27 cellular contexts compared by ENCODE assay signal in genomic region chr19:16998635-16999194, GRCh38.
"Had no signal": no experiment of that assay in that cellular context is flagged by ENCODE, and none has a peak within 500 bp of the region (broad histone marks: within the 10 kb centered on the region; RNA-seq: fewer than 3 reads in every experiment).

No MANE protein-coding gene starts in this region.

- H3K4me1 ChIP-seq: neural progenitor cell, parathyroid adenoma, psoas muscle, right lobe of liver, sigmoid colon, stomach, thyroid gland, tibial nerve, upper lobe of left lung had no signal

- H3K4me1 Mint-ChIP-seq: nephron, neural progenitor cell had no signal

- DNase-seq: natural killer cell; occipital lobe; ovary; posterior cingulate gyrus; psoas muscle; right cardiac atrium; right lobe of liver; sigmoid colon; small intestine; stimulated activated CD4-positive, alpha-beta T cell treated with anti-CD3 and anti-CD28 coated beads, Interleukin-15, amount 100 ng/mL, for 24 hours; stimulated activated CD4-positive, alpha-beta T cell treated with anti-CD3 and anti-CD28 coated beads, Interleukin-2, amount 100 ng/mL, for 24 hours; stimulated activated CD4-positive, alpha-beta T cell treated with anti-CD3 and anti-CD28 coated beads, Interleukin-2, amount 100 ng/mL, for 48 hours; stimulated activated CD4-positive, alpha-beta T cell treated with anti-CD3 and anti-CD28 coated beads, Interleukin-4, amount 100 ng/mL, for 24 hours; stimulated activated naive B cell treated with anti-CD40 and anti-IgM and Interleukin-4, amounts not matched to agents 10 μg/mL and 1 μg/mL and 100 μg/mL, for 72 hours; stimulated activated naive CD4-positive, alpha-beta T cell treated with Interleukin-2 at 50 U/mL for 16 hours; stomach; thyroid gland; trophoblast cell; upper lobe of left lung had no signal

- H3K4me3 ChIP-seq: neural progenitor cell, ovary, psoas muscle, right lobe of liver, sigmoid colon, stomach, thoracic aorta, thyroid gland, tibial nerve, upper lobe of left lung had no signal

- H3K27ac ChIP-seq: neural progenitor cell, ovary, parathyroid adenoma, psoas muscle, right lobe of liver, sigmoid colon, stomach, thoracic aorta, thyroid gland, tibial nerve, upper lobe of left lung had no signal

- H3K9me3 ChIP-seq: ovary, right lobe of liver, thoracic aorta, thyroid gland had no signal

- ATAC-seq: natural killer cell; psoas muscle; right cardiac atrium; right lobe of liver; stimulated activated effector memory CD8-positive, alpha-beta T cell treated with anti-CD3 and anti-CD28 coated beads, Interleukin-12 subunit alpha, Interleukin-12 subunit beta, amount 100 ng/mL, for 72 hours; stimulated activated naive B cell treated with anti-CD40 and anti-IgM and Interleukin-4, amounts not matched to agents 10 μg/mL and 1 μg/mL and 100 μg/mL, for 72 hours had no signal

- H3K4me3 Mint-ChIP-seq: natural killer cell; nephron; neural progenitor cell; stimulated activated effector memory CD8-positive, alpha-beta T cell treated with anti-CD3 and anti-CD28 coated beads, Interleukin-12 subunit alpha, Interleukin-12 subunit beta, amount 100 ng/mL, for 72 hours; stimulated activated naive B cell treated with anti-CD40 and anti-IgM and Interleukin-4, amounts not matched to agents 10 μg/mL and 1 μg/mL and 100 μg/mL, for 72 hours; stimulated activated naive CD8-positive, alpha-beta T cell treated with anti-CD3 and anti-CD28 coated beads, Interleukin-15, Interleukin-2, amounts not matched to agents 100 ng/mL and 50 ng/mL, for 24 hours had no signal

- H3K9me3 Mint-ChIP-seq: natural killer cell; stimulated activated effector memory CD8-positive, alpha-beta T cell treated with anti-CD3 and anti-CD28 coated beads, Interleukin-12 subunit alpha, Interleukin-12 subunit beta, amount 100 ng/mL, for 72 hours had no signal

- H3K36me3 Mint-ChIP-seq: natural killer cell had no signal

- H3K27me3 ChIP-seq: neural progenitor cell, ovary, right lobe of liver, sigmoid colon, thyroid gland, tibial nerve, upper lobe of left lung had no signal

- H3K27me3 Mint-ChIP-seq: progenitor cell of endocrine pancreas; stimulated activated naive CD8-positive, alpha-beta T cell treated with anti-CD3 and anti-CD28 coated beads, Interleukin-15, Interleukin-2, amounts not matched to agents 100 ng/mL and 50 ng/mL, for 24 hours had no signal

- H3K27ac Mint-ChIP-seq: natural killer cell; nephron; neural progenitor cell; progenitor cell of endocrine pancreas; stimulated activated effector memory CD8-positive, alpha-beta T cell treated with anti-CD3 and anti-CD28 coated beads, Interleukin-12 subunit alpha, Interleukin-12 subunit beta, amount 100 ng/mL, for 72 hours; stimulated activated naive B cell treated with anti-CD40 and anti-IgM and Interleukin-4, amounts not matched to agents 10 μg/mL and 1 μg/mL and 100 μg/mL, for 72 hours; stimulated activated naive CD8-positive, alpha-beta T cell treated with anti-CD3 and anti-CD28 coated beads, Interleukin-15, Interleukin-2, amounts not matched to agents 100 ng/mL and 50 ng/mL, for 24 hours had no signal

- H3K36me3 ChIP-seq: ovary, right lobe of liver, sigmoid colon, stomach, thoracic aorta, thyroid gland, tibial nerve had no signal
